29 cellular contexts compared by ENCODE assay signal in the genomic region with DNA sequence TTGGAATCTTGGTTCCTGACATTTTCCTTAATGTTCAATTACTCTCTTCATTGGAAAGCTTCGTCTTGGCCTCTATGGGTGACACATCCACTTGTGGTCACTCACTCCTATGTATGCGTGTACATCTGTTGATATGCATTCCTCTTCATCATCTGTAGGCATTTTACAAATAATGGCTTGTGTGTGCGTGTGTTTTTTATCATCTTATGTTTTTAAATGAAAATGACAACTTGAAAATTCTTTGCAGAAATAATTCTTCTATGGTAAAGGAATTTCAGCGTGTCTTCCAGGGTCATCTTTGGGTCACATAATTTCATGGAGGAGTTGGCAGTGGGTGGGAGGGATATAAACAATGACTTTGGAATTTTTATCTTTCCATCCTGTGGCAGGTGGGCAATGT.
"Had no signal": no experiment of that assay in that cellular context is flagged by ENCODE, and none has a peak within 500 bp of the region (broad histone marks: within the 10 kb centered on the region; RNA-seq: fewer than 3 reads in every experiment).

No MANE protein-coding gene starts in this region.

- ATAC-seq: body of pancreas; gastroesophageal sphincter; left colon; natural killer cell; sciatic nerve; stimulated activated effector memory CD8-positive, alpha-beta T cell treated with anti-CD3 and anti-CD28 coated beads, Interleukin-12 subunit alpha, Interleukin-12 subunit beta, amount 100 ng/mL, for 72 hours had no signal

- H3K36me3 Mint-ChIP-seq: activated CD4-positive, alpha-beta memory T cell treated with anti-CD3 and anti-CD28 coated beads for 36 hours; immature natural killer cell; natural killer cell; stimulated activated effector memory CD8-positive, alpha-beta T cell treated with anti-CD3 and anti-CD28 coated beads, Interleukin-12 subunit alpha, Interleukin-12 subunit beta, amount 100 ng/mL, for 72 hours; type B pancreatic cell had no signal

- H3K27ac Mint-ChIP-seq: activated CD4-positive, alpha-beta memory T cell treated with anti-CD3 and anti-CD28 coated beads for 36 hours; activated CD4-positive, alpha-beta T cell treated with anti-CD3 and anti-CD28 coated beads, Interleukin-2, amount 10 ng/mL, durations not matched to agents 24 days and 14 days; activated T-cell treated with anti-CD3 and anti-CD28 coated beads, Interleukin-2, amount 50 U/mL, for 24 hours; immature natural killer cell; natural killer cell; stimulated activated effector memory CD8-positive, alpha-beta T cell treated with anti-CD3 and anti-CD28 coated beads, Interleukin-12 subunit alpha, Interleukin-12 subunit beta, amount 100 ng/mL, for 72 hours; stimulated activated naive CD8-positive, alpha-beta T cell treated with anti-CD3 and anti-CD28 coated beads, Interleukin-15, Interleukin-2, amounts not matched to agents 100 ng/mL and 50 ng/mL, for 24 hours; T-helper 1 cell treated with Interleukin-12 subunit alpha and Interleukin-12 subunit beta and Interleukin-4 antibody, amounts not matched to agents 30 μg/mL and 1 μg/mL, for 36 hours; type B pancreatic cell had no signal

- H3K4me3 Mint-ChIP-seq: activated CD4-positive, alpha-beta memory T cell treated with anti-CD3 and anti-CD28 coated beads for 36 hours; activated CD4-positive, alpha-beta T cell treated with anti-CD3 and anti-CD28 coated beads, Interleukin-2, amount 10 ng/mL, durations not matched to agents 24 days and 14 days; activated T-cell treated with anti-CD3 and anti-CD28 coated beads, Interleukin-2, amount 50 U/mL, for 24 hours; immature natural killer cell; natural killer cell; stimulated activated effector memory CD8-positive, alpha-beta T cell treated with anti-CD3 and anti-CD28 coated beads, Interleukin-12 subunit alpha, Interleukin-12 subunit beta, amount 100 ng/mL, for 72 hours; stimulated activated naive CD8-positive, alpha-beta T cell treated with anti-CD3 and anti-CD28 coated beads, Interleukin-15, Interleukin-2, amounts not matched to agents 100 ng/mL and 50 ng/mL, for 24 hours; T-helper 1 cell treated with Interleukin-12 subunit alpha and Interleukin-12 subunit beta and Interleukin-4 antibody, amounts not matched to agents 30 μg/mL and 1 μg/mL, for 36 hours; type B pancreatic cell had no signal

- H3K27me3 Mint-ChIP-seq: activated CD4-positive, alpha-beta memory T cell treated with anti-CD3 and anti-CD28 coated beads for 36 hours; activated CD4-positive, alpha-beta T cell treated with anti-CD3 and anti-CD28 coated beads, Interleukin-2, amount 10 ng/mL, durations not matched to agents 24 days and 14 days; activated T-cell treated with anti-CD3 and anti-CD28 coated beads, Interleukin-2, amount 50 U/mL, for 24 hours; stimulated activated naive CD8-positive, alpha-beta T cell treated with anti-CD3 and anti-CD28 coated beads, Interleukin-15, Interleukin-2, amounts not matched to agents 100 ng/mL and 50 ng/mL, for 24 hours; type B pancreatic cell had no signal

- H3K9me3 Mint-ChIP-seq: activated CD4-positive, alpha-beta T cell treated with anti-CD3 and anti-CD28 coated beads, Interleukin-2, amount 10 ng/mL, durations not matched to agents 24 days and 14 days; activated T-cell treated with anti-CD3 and anti-CD28 coated beads, Interleukin-2, amount 50 U/mL, for 24 hours; natural killer cell; type B pancreatic cell had no signal

- DNase-seq: activated CD4-positive, alpha-beta memory T cell treated with anti-CD3 and anti-CD28 coated beads for 36 hours; activated CD4-positive, alpha-beta T cell treated with anti-CD3 and anti-CD28 coated beads, Interleukin-2, amount 10 ng/mL, durations not matched to agents 24 days and 14 days; activated CD4-positive, CD25-positive, alpha-beta regulatory T cell treated with anti-CD3 and anti-CD28 coated beads, Interleukin-2, amount 50 U/mL, for 72 hours; activated CD8-positive, alpha-beta memory T cell treated with anti-CD3 and anti-CD28 coated beads, Interleukin-2, amount 50 U/mL, for 4 hours; activated gamma-delta T cell treated with Interleukin-2 at 50 U/mL for 16 hours; activated naive CD4-positive, alpha-beta T cell treated with anti-CD3 and anti-CD28 coated beads, Interleukin-2, amount 50 U/mL, for 16 hours; activated T-cell treated with anti-CD3 and anti-CD28 coated beads, Interleukin-2, amount 50 U/mL, for 24 hours; anterior cingulate cortex; body of pancreas; cerebellar nuclear complex; colonic mucosa; dorsolateral prefrontal cortex; effector memory CD4-positive, alpha-beta T cell; immature natural killer cell; kidney; left colon; lower lobe of right lung; mesendoderm; natural killer cell; small intestine; stimulated activated CD4-positive, alpha-beta T cell treated with anti-CD3 and anti-CD28 coated beads, Interleukin-4, amount 100 ng/mL, for 24 hours; T-helper 9 cell; uterus had no signal

- H3K4me1 Mint-ChIP-seq: activated CD4-positive, alpha-beta T cell treated with anti-CD3 and anti-CD28 coated beads, Interleukin-2, amount 10 ng/mL, durations not matched to agents 24 days and 14 days; immature natural killer cell; natural killer cell; stimulated activated effector memory CD8-positive, alpha-beta T cell treated with anti-CD3 and anti-CD28 coated beads, Interleukin-12 subunit alpha, Interleukin-12 subunit beta, amount 100 ng/mL, for 72 hours had no signal
